Comparison of ENCODE assay signal across 8 cellular contexts in the genomic region with DNA sequence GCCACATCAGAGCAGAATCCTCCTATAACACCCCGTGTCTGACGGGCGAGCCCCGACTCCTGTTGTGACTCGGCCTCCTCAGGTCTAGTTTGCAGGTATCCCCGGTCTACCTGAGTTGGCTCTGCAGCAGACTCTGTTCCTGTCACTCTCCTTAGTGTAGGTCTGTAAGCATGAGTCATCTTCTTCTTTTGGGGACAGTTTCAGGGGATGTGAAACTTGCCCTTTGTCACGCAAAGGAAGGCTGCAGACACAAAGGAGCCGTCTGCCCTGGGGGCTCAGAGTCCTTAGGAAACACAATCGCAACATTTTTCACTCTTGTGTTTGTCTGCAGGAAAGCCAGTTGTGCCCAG.
DNase-seq lines count a peak whose midpoint lies in the region; ATAC-seq and TF ChIP-seq lines count a peak whose summit lies in the region.

No MANE protein-coding gene starts in this region.

- peak; percentile 86 for ATAC-seq in GM19463 (IDR thresholded peaks at IDR 0.05; ENCODE audit: unreplicated experiment)
- ATAC-seq in HG03354 (IDR thresholded peaks at IDR 0.05; ENCODE audit: poor library complexity, severe bottlenecking, unreplicated experiment): peak; percentile 92
- ATAC-seq in naive B cell (ENCODE audit: low read depth in 2 of 2): peak; percentile 97 to 98

- no peaks in the 10 kb centered on the region for H3K27me3 Mint-ChIP-seq in naive B cell

- H3K4me3 Mint-ChIP-seq in naive B cell: peak overlapping the region in 7 of 8 donors; percentile 12 to 67 (median 39)

- peak overlapping the region in 8 of 11 experiments; percentile 12 to 59 (median 41); a peak in 13 of 22 replicates for H3K27ac ChIP-seq in BLaER1 treated with 17β-estradiol and CSF1 and Interleukin-3, amounts not matched to agents 10 nM and 100 nM
- peak overlapping the region in 1 of 2 donors; percentile 6 for H3K27ac ChIP-seq in coronary artery

- H3K9ac ChIP-seq in BLaER1 treated with 17β-estradiol and CSF1 and Interleukin-3, amounts not matched to agents 10 nM and 100 nM: peak overlapping the region in 5 of 11 experiments; percentile 3 to 41 (median 19); a peak in 4 of 22 replicates

- peaks cover 28 to 35% (median 34%) of the 10 kb centered on the region in 3 donors for H3K4me1 Mint-ChIP-seq in naive B cell

- H3K4me3 ChIP-seq in BLaER1 treated with 17β-estradiol and CSF1 and Interleukin-3, amounts not matched to agents 10 nM and 100 nM: peak overlapping the region in 1 of 10 experiments; percentile 1; a peak in 1 of 20 replicates
- no peak overlapping the region for H3K4me3 ChIP-seq in coronary artery

- peaks cover 100% of the 10 kb centered on the region in 11 experiments for H4K20me1 ChIP-seq in BLaER1 treated with 17β-estradiol and CSF1 and Interleukin-3, amounts not matched to agents 10 nM and 100 nM

- peak; percentile 53 for DNase-seq in activated CD4-positive, alpha-beta T cell treated with anti-CD3 and anti-CD28 coated beads for 48 hours
- peak; percentile 56 for DNase-seq in naive B cell
- no peak for DNase-seq in A172 (ENCODE audit: low spot score)
- DNase-seq in putamen (ENCODE audit: low spot score): no peak
- no peak for DNase-seq in coronary artery (ENCODE audit: low spot score)

- H3K27ac Mint-ChIP-seq in naive B cell: peak overlapping the region in 3 of 6 donors; percentile 15 to 82 (median 69)

- no peak for TF ChIP-seq CTCF in coronary artery (IDR thresholded peaks at IDR 0.05)

- H3K36me3 Mint-ChIP-seq in naive B cell: peaks cover 12 to 28% of the 10 kb centered on the region in 2 donors

- H3K9me3 ChIP-seq in BLaER1 treated with 17β-estradiol and CSF1 and Interleukin-3, amounts not matched to agents 10 nM and 100 nM (replicated peaks in 1 of 11): no peaks in the 10 kb centered on the region

- H3K9me3 Mint-ChIP-seq in naive B cell: no peaks in the 10 kb centered on the region

- H3K36me3 ChIP-seq in BLaER1 treated with 17β-estradiol and CSF1 and Interleukin-3, amounts not matched to agents 10 nM and 100 nM: peaks cover 95 to 100% (median 100%) of the 10 kb centered on the region in 11 experiments

- H3K4me2 ChIP-seq in BLaER1 treated with 17β-estradiol and CSF1 and Interleukin-3, amounts not matched to agents 10 nM and 100 nM: peak overlapping the region; percentile 48 to 90 (median 72)

- H3K4me1 ChIP-seq in BLaER1 treated with 17β-estradiol and CSF1 and Interleukin-3, amounts not matched to agents 10 nM and 100 nM: peaks cover 69 to 98% (median 80%) of the 10 kb centered on the region in 10 experiments

- no peaks in the 10 kb centered on the region for H3K27me3 ChIP-seq in BLaER1 treated with 17β-estradiol and CSF1 and Interleukin-3, amounts not matched to agents 10 nM and 100 nM

Comparison
In these comparisons a context has a peak if more than half of its experiments do, and no peak if none do; other contexts are left out.
1. DNase-seq: peak in activated CD4-positive, alpha-beta T cell treated with anti-CD3 and anti-CD28 coated beads for 48 hours (single experiment) and naive B cell (single experiment); none in A172 (single experiment), putamen (single experiment) and coronary artery (single experiment).
2. Peak in every context shown above with its lines, with median percentiles within 50 percentile points of each other: ATAC-seq.